In genomic region chr1:43979528-43980254, GRCh38 we compare ENCODE assay signal across 8 cellular contexts. TPM values are rescaled to one million over a fixed set of nuclear protein-coding genes. Genes with fewer than 3 reads are reported as not detected.
DNase-seq lines count a peak whose midpoint lies in the region; ATAC-seq, FAIRE-seq and TF ChIP-seq lines count a peak whose summit lies in the region.

No MANE protein-coding gene starts in this region.

- H3K9ac ChIP-seq in K562 (ENCODE audit: insufficient read depth in 1 of 2, low read depth in 2 of 2, low read length in 2 of 2) = peak overlapping the region; percentile 75 to 99

- H3K36me3 Mint-ChIP-seq in immature natural killer cell = peaks cover 8 to 24% (median 10%) of the 10 kb centered on the region in 3 donors

- no peaks in the 10 kb centered on the region for H3K9me3 Mint-ChIP-seq in immature natural killer cell

- ATAC-seq in K562 (peak; percentile 27), HG02870 (IDR thresholded peaks at IDR 0.05; ENCODE audit: unreplicated experiment) (no peak)

- H3K9me3 ChIP-seq in K562 (replicated peaks; ENCODE audit: control insufficient read depth, insufficient read depth, low read depth, low read length) = no peaks in the 10 kb centered on the region

- WGBS in K562 (ENCODE audit: insufficient coverage, low coverage, missing lambda C conversion rate) = under 1% methylated on average over 22 of the region's 45 CpGs

- TF ChIP-seq POLR2A in GM12892 (IDR thresholded peaks at IDR 0.05; ENCODE audit: low read depth, low read length) (0 out of 2 replicates have a peak, but pooled peaks have one; percentile 44), K562 (conservative IDR thresholded peaks at IDR 0.05) (peak; percentile 57; the same call in 1 of the 2 replicates)

- H3K79me2 ChIP-seq in K562 (ENCODE audit: control insufficient read depth, insufficient read depth, low read length) = peaks cover 81% of the 10 kb centered on the region

- intact Hi-C loops in K562 (cut with micrococcal nuclease) = no loop called here

- H3K4me1 ChIP-seq in K562 (replicated peaks in 1 of 2; ENCODE audit: control insufficient read depth in 2 of 2, insufficient read depth in 2 of 2, low read length in 2 of 2) = peaks cover 48 to 86% of the 10 kb centered on the region in 2 experiments

- TF ChIP-seq CTCF in AG04449 (IDR thresholded peaks at IDR 0.05; ENCODE audit: insufficient read depth, low read length, missing control alignments) = no peak
- no peak for TF ChIP-seq CTCF in K562 (IDR thresholded peaks at IDR 0.05 in 2 of 3, conservative IDR thresholded peaks at IDR 0.05 in 1 of 3; ENCODE audit: insufficient read depth in 2 of 3, low read depth in 1 of 3, low read length in 3 of 3)

- H3K4me3 Mint-ChIP-seq in immature natural killer cell = peak overlapping the region; percentile 84 to 92 (median 89)

- TF ChIP-seq RAD21 in K562 (CRISPR knock-in tag; conservative IDR thresholded peaks at IDR 0.05 in 1 of 2, IDR thresholded peaks at IDR 0.05 in 1 of 2) = no peak

- TF ChIP-seq EP300 in K562 (IDR thresholded peaks at IDR 0.05; ENCODE audit: low read length) = no peak

- peaks cover 33% of the 10 kb centered on the region for H4K20me1 ChIP-seq in K562 (replicated peaks; ENCODE audit: control insufficient read depth, insufficient read depth, low read length)

- peak overlapping the region in 4 of 6 donors; percentile 22 to 86 (median 56) for H3K27ac Mint-ChIP-seq in immature natural killer cell

- H3K27ac ChIP-seq in K562 (ENCODE audit: extremely low read depth, low read depth, low read length) = peak overlapping the region; percentile 79

- H3K27me3 Mint-ChIP-seq in immature natural killer cell (ENCODE audit: low read depth in 3 of 3) = peaks cover 3 to 9% (median 5%) of the 10 kb centered on the region in 3 donors

- H3K36me3 ChIP-seq in K562 (ENCODE audit: control insufficient read depth, insufficient read depth, low read length) = peaks cover 72% of the 10 kb centered on the region

- peak overlapping the region; percentile 86 for H3K4me2 ChIP-seq in K562 (ENCODE audit: insufficient read depth, low read length)

- peak overlapping the region; percentile 17 for H2AFZ ChIP-seq in K562 (ENCODE audit: low read depth, low read length)

- DNase-seq in AG04449 (ENCODE audit: low read depth, low spot score) = no peak
- peak; percentile 71 for DNase-seq in GM12892 (ENCODE audit: insufficient read length)
- peak; percentile 38 for DNase-seq in OCI-M1 (lab: John Stamatoyannopoulos, UW)
- DNase-seq in K562 (ENCODE audit: extremely low read depth in 1 of 4, low spot score in 3 of 4) = peak; percentile 73 to 87 (median 83)
- DNase-seq in immature natural killer cell = peak in 2 of 3 donors; percentile 15 to 23
- DNase-seq in stimulated activated CD4-positive, alpha-beta T cell treated with anti-CD3 and anti-CD28 coated beads, Interleukin-2, amount 100 ng/mL, for 24 hours = peak; percentile 36 to 61
- DNase-seq in GOT3 (lab: John Stamatoyannopoulos, UW) = no peak

- BruUV-seq in K562 (replicated peaks; lab: Mats Ljungman, UMichigan) = no TSS peak

- FAIRE-seq in GM12892 (lab: Jason Lieb, UNC) = peak; percentile 80
- peak; percentile 76 for FAIRE-seq in K562 (lab: Jason Lieb, UNC)

- H3K27me3 ChIP-seq in K562 (ENCODE audit: control insufficient read depth in 2 of 2, insufficient read depth in 2 of 2, low read length in 2 of 2) = no peaks in the 10 kb centered on the region

- H3K4me1 Mint-ChIP-seq in immature natural killer cell = peaks cover 34 to 45% of the 10 kb centered on the region in 2 donors

- POLR2A ChIA-PET in AG04449 (lab: Yijun Ruan, JAX) (interaction anchor here (0.9 to 1.2 kb wide), 2 partner anchors 11 to 69 kb away, joined by 3 to 5 read pairs; no protein-coding TSS in a partner anchor), K562 (lab: Yijun Ruan, JAX) (interaction anchor here (1.1 kb wide), 1 partner anchor 11 kb away, joined by 3 read pairs; no protein-coding TSS in a partner anchor)

- H3K9me1 ChIP-seq in K562 (ENCODE audit: control insufficient read depth, insufficient read depth, low read length) = peaks cover 21% of the 10 kb centered on the region

- H3K4me3 ChIP-seq in AG04449 (ENCODE audit: low read depth, low read length) = peak overlapping the region; percentile 69
- peak overlapping the region; percentile 47 for H3K4me3 ChIP-seq in K562

- CTCF ChIA-PET in AG04449 (lab: Yijun Ruan, JAX) (interaction anchor here (1.3 kb wide), 1 partner anchor 216 kb away, joined by 6 read pairs; no protein-coding TSS in a partner anchor), K562 (lab: Yijun Ruan, JAX; ENCODE audit: low intra/inter-chr PET ratio) (interaction anchor here (0.6 to 1.1 kb wide), 2 partner anchors 48 to 57 kb away, joined by 3 to 5 read pairs; no protein-coding TSS in a partner anchor)

- in situ Hi-C loops in K562 (cut with MboI) = no loop called here

RNA-seq across cellular contexts. Expression of gene B4GALT2, which starts 0.7 kb away (rescaled TPM):
- polyA plus RNA-seq in GM12892 (2012; ENCODE audit: missing spikeins) = 19.9 TPM
- total RNA-seq in K562 (2011; cell fraction: chromatin; rRNA removed; ENCODE audit: low replicate concordance) = 27.8 and 57.7 TPM in 2 replicates
- total RNA-seq in K562 (2011; cell fraction: nucleolus; rRNA removed) = 51.2 and 57.7 TPM in 2 replicates
- 45.8 and 54.2 TPM in 2 replicates for total RNA-seq in K562 (2011; cell fraction: nucleoplasm; rRNA removed)
- total RNA-seq in K562 (2014; rRNA removed) (86.8 and 116 TPM in 2 replicates), K562 (2014; rRNA removed; fragmentation: Illumina TruSeq; extraction: Trizol) (23.4 and 31.0 TPM in 2 replicates), K562 (2015; rRNA removed; fragmentation: Illumina TruSeq; extraction: Trizol) (43.8 and 45.9 TPM in 2 replicates), K562 (2021) (76.2 and 78.0 TPM in 2 replicates)
- polyA plus RNA-seq in K562 (2011; rRNA removed) (39.0 and 43.9 TPM in 2 replicates), K562 (2014; fragmentation: Illumina TruSeq; extraction: Trizol) (63.7 and 69.7 TPM in 2 replicates), K562 (2014; fragmentation: Nextera tagmentation; extraction: Ambion mirVana) (1 to 10 TPM; 1.3 to 2.8 TPM), K562 (2014; rRNA removed) (71.9 and 85.4 TPM in 2 replicates), immature natural killer cell (1 to 10 TPM in 1 of 3 donors, under 1 TPM in 2; 0.48 to 1.6 (median 0.59) TPM)
- polyA plus RNA-seq in K562 (2011; cell fraction: cytosol; rRNA removed) = 78.6 and 206 TPM in 2 replicates
- polyA plus RNA-seq in K562 (2011; cell fraction: nucleus; rRNA removed) = 55.1 and 117 TPM in 2 replicates
- 44.8 and 50.7 TPM in 2 replicates for polyA plus RNA-seq in K562 (2012)
- polyA minus RNA-seq in K562 (2011; rRNA and poly(A)+ RNA removed) = 21.4 and 27.7 TPM in 2 replicates
- 40.9 and 42.3 TPM in 2 replicates for polyA minus RNA-seq in K562 (2011; cell fraction: cytosol; rRNA and poly(A)+ RNA removed)
- polyA minus RNA-seq in K562 (2011; cell fraction: nucleus; rRNA and poly(A)+ RNA removed) = 26.7 and 28.3 TPM in 2 replicates

RNA-seq across cellular contexts. Expression of gene ATP6V0B, which starts 4.9 kb away (rescaled TPM):
- polyA plus RNA-seq in GM12892 (2012; ENCODE audit: missing spikeins) = 78.4 TPM
- 240 and 478 TPM in 2 replicates for total RNA-seq in K562 (2011; cell fraction: chromatin; rRNA removed; ENCODE audit: low replicate concordance)
- 771 and 1,062 TPM in 2 replicates for total RNA-seq in K562 (2011; cell fraction: nucleolus; rRNA removed)
- 571 and 616 TPM in 2 replicates for total RNA-seq in K562 (2011; cell fraction: nucleoplasm; rRNA removed)
- total RNA-seq in K562 (2014; rRNA removed) = 296 and 328 TPM in 2 replicates
- total RNA-seq in K562 (2014; rRNA removed; fragmentation: Illumina TruSeq; extraction: Trizol) = 143 and 167 TPM in 2 replicates
- total RNA-seq in K562 (2015; rRNA removed; fragmentation: Illumina TruSeq; extraction: Trizol) = 196 and 203 TPM in 2 replicates
- total RNA-seq in K562 (2021) = 279 and 286 TPM in 2 replicates
- 220 and 288 TPM in 2 replicates for polyA plus RNA-seq in K562 (2011; rRNA removed)
- polyA plus RNA-seq in K562 (2011; cell fraction: cytosol; rRNA removed) = 552 and 632 TPM in 2 replicates
- 601 and 849 TPM in 2 replicates for polyA plus RNA-seq in K562 (2011; cell fraction: nucleus; rRNA removed)
- polyA plus RNA-seq in K562 (2012) = 179 and 264 TPM in 2 replicates
- polyA plus RNA-seq in K562 (2014; fragmentation: Illumina TruSeq; extraction: Trizol) = 186 and 195 TPM in 2 replicates
- 100 to 1,000 TPM; 137 to 276 TPM for polyA plus RNA-seq in K562 (2014; fragmentation: Nextera tagmentation; extraction: Ambion mirVana)
- 282 and 348 TPM in 2 replicates for polyA plus RNA-seq in K562 (2014; rRNA removed)
- polyA minus RNA-seq in K562 (2011; rRNA and poly(A)+ RNA removed) = 127 and 130 TPM in 2 replicates
- 83.6 and 86.7 TPM in 2 replicates for polyA minus RNA-seq in K562 (2011; cell fraction: cytosol; rRNA and poly(A)+ RNA removed)
- 102 and 149 TPM in 2 replicates for polyA minus RNA-seq in K562 (2011; cell fraction: nucleus; rRNA and poly(A)+ RNA removed)
- 100 to 1,000 TPM; 227 to 425 (median 395) TPM for polyA plus RNA-seq in immature natural killer cell

RNA-seq across cellular contexts. Expression of gene DPH2, which starts 9.9 kb away (rescaled TPM):
- polyA plus RNA-seq in GM12892 (2012; ENCODE audit: missing spikeins) = 23.4 TPM
- 110 and 268 TPM in 2 replicates for total RNA-seq in K562 (2011; cell fraction: chromatin; rRNA removed; ENCODE audit: low replicate concordance)
- total RNA-seq in K562 (2011; cell fraction: nucleolus; rRNA removed) = 191 and 199 TPM in 2 replicates
- total RNA-seq in K562 (2011; cell fraction: nucleoplasm; rRNA removed) = 123 and 150 TPM in 2 replicates
- total RNA-seq in K562 (2014; rRNA removed) (87.5 and 122 TPM in 2 replicates), K562 (2014; rRNA removed; fragmentation: Illumina TruSeq; extraction: Trizol) (31.9 and 39.4 TPM in 2 replicates), K562 (2015; rRNA removed; fragmentation: Illumina TruSeq; extraction: Trizol) (66.8 and 68.1 TPM in 2 replicates), K562 (2021) (94.1 and 97.3 TPM in 2 replicates)
- polyA plus RNA-seq in K562 (2011; rRNA removed) (63.1 and 71.2 TPM in 2 replicates), K562 (2014; fragmentation: Illumina TruSeq; extraction: Trizol) (81.1 and 106 TPM in 2 replicates), K562 (2014; fragmentation: Nextera tagmentation; extraction: Ambion mirVana) (10 to 100 TPM; 17.9 to 27.0 TPM), K562 (2014; rRNA removed) (93.2 and 110 TPM in 2 replicates), immature natural killer cell (10 to 100 TPM; 20.0 to 29.0 (median 21.4) TPM)
- polyA plus RNA-seq in K562 (2011; cell fraction: cytosol; rRNA removed) = 117 and 149 TPM in 2 replicates
- 379 and 380 TPM in 2 replicates for polyA plus RNA-seq in K562 (2011; cell fraction: nucleus; rRNA removed)
- 39.2 and 65.5 TPM in 2 replicates for polyA plus RNA-seq in K562 (2012)
- polyA minus RNA-seq in K562 (2011; rRNA and poly(A)+ RNA removed) = 50.3 and 52.5 TPM in 2 replicates
- polyA minus RNA-seq in K562 (2011; cell fraction: cytosol; rRNA and poly(A)+ RNA removed) = 35.5 and 48.5 TPM in 2 replicates
- 96.7 and 113 TPM in 2 replicates for polyA minus RNA-seq in K562 (2011; cell fraction: nucleus; rRNA and poly(A)+ RNA removed)

RNA-seq across cellular contexts. Expression of gene CCDC24, which starts 11.7 kb away (rescaled TPM):
- polyA plus RNA-seq in GM12892 (2012; ENCODE audit: missing spikeins) = 1.7 TPM
- 1.4 and 6.8 TPM in 2 replicates for total RNA-seq in K562 (2011; cell fraction: chromatin; rRNA removed; ENCODE audit: low replicate concordance)
- 5.8 TPM in 2 replicates for total RNA-seq in K562 (2011; cell fraction: nucleolus; rRNA removed)
- total RNA-seq in K562 (2011; cell fraction: nucleoplasm; rRNA removed) = 4.1 and 6.1 TPM in 2 replicates
- total RNA-seq in K562 (2014; rRNA removed) = 3.0 and 4.5 TPM in 2 replicates
- total RNA-seq in K562 (2014; rRNA removed; fragmentation: Illumina TruSeq; extraction: Trizol) = 0.70 and 1.5 TPM in 2 replicates
- total RNA-seq in K562 (2015; rRNA removed; fragmentation: Illumina TruSeq; extraction: Trizol) = 1.7 and 2.2 TPM in 2 replicates
- 4.4 and 5.2 TPM in 2 replicates for total RNA-seq in K562 (2021)
- polyA plus RNA-seq in K562 (2011; rRNA removed) = 1.3 and 2.3 TPM in 2 replicates
- 2.0 and 4.9 TPM in 2 replicates for polyA plus RNA-seq in K562 (2011; cell fraction: cytosol; rRNA removed)
- 6.8 and 13.1 TPM in 2 replicates for polyA plus RNA-seq in K562 (2011; cell fraction: nucleus; rRNA removed)
- 3.7 and 4.3 TPM in 2 replicates for polyA plus RNA-seq in K562 (2012)
- 1.5 and 3.0 TPM in 2 replicates for polyA plus RNA-seq in K562 (2014; fragmentation: Illumina TruSeq; extraction: Trizol)
- polyA plus RNA-seq in K562 (2014; fragmentation: Nextera tagmentation; extraction: Ambion mirVana) = under 1 TPM; 0.31 to 0.64 TPM
- 3.7 and 4.5 TPM in 2 replicates for polyA plus RNA-seq in K562 (2014; rRNA removed)
- polyA minus RNA-seq in K562 (2011; rRNA and poly(A)+ RNA removed) = 0.36 and 0.39 TPM in 2 replicates
- polyA minus RNA-seq in K562 (2011; cell fraction: cytosol; rRNA and poly(A)+ RNA removed) = 1.1 and 5.4 TPM in 2 replicates
- 1.7 and 2.2 TPM in 2 replicates for polyA minus RNA-seq in K562 (2011; cell fraction: nucleus; rRNA and poly(A)+ RNA removed)
- 1 to 10 TPM in 2 of 3 donors, not detected in 1; 1.4 to 4.1 TPM for polyA plus RNA-seq in immature natural killer cell

RNA-seq across cellular contexts. Expression of gene IPO13, which starts 32.9 kb away (rescaled TPM):
- 8.2 TPM for polyA plus RNA-seq in GM12892 (2012; ENCODE audit: missing spikeins)
- 24.0 and 67.1 TPM in 2 replicates for total RNA-seq in K562 (2011; cell fraction: chromatin; rRNA removed; ENCODE audit: low replicate concordance)
- total RNA-seq in K562 (2011; cell fraction: nucleolus; rRNA removed) = 41.3 and 46.4 TPM in 2 replicates
- total RNA-seq in K562 (2011; cell fraction: nucleoplasm; rRNA removed) = 28.3 and 29.6 TPM in 2 replicates
- 17.5 and 27.9 TPM in 2 replicates for total RNA-seq in K562 (2014; rRNA removed)
- 7.8 and 10.0 TPM in 2 replicates for total RNA-seq in K562 (2014; rRNA removed; fragmentation: Illumina TruSeq; extraction: Trizol)
- 16.1 and 16.2 TPM in 2 replicates for total RNA-seq in K562 (2015; rRNA removed; fragmentation: Illumina TruSeq; extraction: Trizol)
- 28.4 and 30.8 TPM in 2 replicates for total RNA-seq in K562 (2021)
- 13.9 and 19.1 TPM in 2 replicates for polyA plus RNA-seq in K562 (2011; rRNA removed)
- 27.1 and 36.4 TPM in 2 replicates for polyA plus RNA-seq in K562 (2011; cell fraction: cytosol; rRNA removed)
- 59.2 and 89.3 TPM in 2 replicates for polyA plus RNA-seq in K562 (2011; cell fraction: nucleus; rRNA removed)
- polyA plus RNA-seq in K562 (2012) = 27.4 and 30.4 TPM in 2 replicates
- 24.7 and 27.1 TPM in 2 replicates for polyA plus RNA-seq in K562 (2014; fragmentation: Illumina TruSeq; extraction: Trizol)
- 1 to 10 TPM; 7.0 to 9.8 TPM for polyA plus RNA-seq in K562 (2014; fragmentation: Nextera tagmentation; extraction: Ambion mirVana)
- 18.6 and 22.0 TPM in 2 replicates for polyA plus RNA-seq in K562 (2014; rRNA removed)
- polyA minus RNA-seq in K562 (2011; rRNA and poly(A)+ RNA removed) = 18.8 and 24.2 TPM in 2 replicates
- 16.5 and 21.7 TPM in 2 replicates for polyA minus RNA-seq in K562 (2011; cell fraction: cytosol; rRNA and poly(A)+ RNA removed)
- 18.4 and 22.3 TPM in 2 replicates for polyA minus RNA-seq in K562 (2011; cell fraction: nucleus; rRNA and poly(A)+ RNA removed)
- polyA plus RNA-seq in immature natural killer cell = 10 to 100 TPM in 2 of 3 donors, 1 to 10 TPM in 1; 9.8 to 18.6 (median 10.3) TPM

Comparison
In these comparisons a context has a peak if more than half of its experiments do, and no peak if none do; other contexts are left out.
1. DNase-seq: peak in GM12892 (single experiment), OCI-M1 (single experiment), K562 (4 of 4), immature natural killer cell (2 of 3) and stimulated activated CD4-positive, alpha-beta T cell treated with anti-CD3 and anti-CD28 coated beads, Interleukin-2, amount 100 ng/mL, for 24 hours (2 of 2); none in AG04449 (single experiment) and GOT3 (single experiment).